1 cellular context compared by ENCODE assay signal in genomic region chr22:42188808-42189447, GRCh38.
TF ChIP-seq lines count a peak whose summit lies in the region.

No MANE protein-coding gene starts in this region.

TF ChIP-seq in H1, 55 proteins besides CTCF, POLR2A, EP300 and RAD21 (continued from another document):
- TF ChIP-seq RBBP5 (IDR thresholded peaks at IDR 0.05; ENCODE audit: borderline replicate concordance, low read depth, low read length) (no peak), ATF2 (IDR thresholded peaks at IDR 0.05; ENCODE audit: low read length) (no peak), SP1 (IDR thresholded peaks at IDR 0.05; ENCODE audit: low read depth, low read length) (no peak), KDM4A (IDR thresholded peaks at IDR 0.05; ENCODE audit: low read depth, low read length, severe bottlenecking) (no peak), SRF (IDR thresholded peaks at IDR 0.05; ENCODE audit: low read depth, low read length) (no peak), CTBP2 (IDR thresholded peaks at IDR 0.05; ENCODE audit: borderline replicate concordance, insufficient read depth, insufficient read length, low read length) (no peak)
